ENCODE assay signal across 24 cellular contexts in genomic region chr7:30084195-30084594, GRCh38. TPM values are rescaled to one million over a fixed set of nuclear protein-coding genes. Genes with fewer than 3 reads are reported as not detected.
DNase-seq lines count a peak whose midpoint lies in the region; FAIRE-seq and TF ChIP-seq lines count a peak whose summit lies in the region.
"Had no signal": no experiment of that assay in that cellular context is flagged by ENCODE, and none has a peak within 500 bp of the region (broad histone marks: within the 10 kb centered on the region; RNA-seq: fewer than 3 reads in every experiment).

No MANE protein-coding gene starts in this region.

- H3K9me3 ChIP-seq in astrocyte (ENCODE audit: insufficient read depth, low read depth, low read length), result no peaks in the 10 kb centered on the region
- no peaks in the 10 kb centered on the region for H3K9me3 ChIP-seq in stomach
- H3K9me3 ChIP-seq: A549; BE2C; BLaER1 treated with 17β-estradiol and CSF1 and Interleukin-3, amounts not matched to agents 10 nM and 100 nM; HAP-1 had no signal

- H3K36me3 ChIP-seq in astrocyte (ENCODE audit: insufficient read depth, low read length) (peaks cover 3% of the 10 kb centered on the region), H7 (replicated peaks; ENCODE audit: control insufficient read depth, insufficient read depth, low read length) (no peaks in the 10 kb centered on the region), stomach (peaks cover 0 to 18% (median 10%) of the 10 kb centered on the region in 4 donors)
- H3K36me3 ChIP-seq: BE2C, HAP-1 had no signal

- no peaks in the 10 kb centered on the region for H3K27me3 Mint-ChIP-seq in astrocyte (ENCODE audit: low read depth, unreplicated experiment)
- H3K27me3 Mint-ChIP-seq: CD4-positive, alpha-beta T cell; CD8-positive, alpha-beta memory T cell had no signal

- H3K27me3 ChIP-seq in astrocyte (ENCODE audit: insufficient read depth, low read length), result no peaks in the 10 kb centered on the region
- H3K27me3 ChIP-seq in H7 (ENCODE audit: control insufficient read depth, insufficient read depth, low read length), result no peaks in the 10 kb centered on the region
- no peaks in the 10 kb centered on the region for H3K27me3 ChIP-seq in stomach
- H3K27me3 ChIP-seq: BE2C; BLaER1 treated with 17β-estradiol and CSF1 and Interleukin-3, amounts not matched to agents 10 nM and 100 nM had no signal

- no peak overlapping the region for H3K27ac Mint-ChIP-seq in astrocyte (ENCODE audit: unreplicated experiment)
- H3K27ac Mint-ChIP-seq: CD14-positive monocyte; CD4-positive, alpha-beta T cell; CD8-positive, alpha-beta memory T cell; GM23338 had no signal

- POLR2A ChIA-PET in HEK293T (lab: Yijun Ruan, JAX), result no interaction called here

- no peak for TF ChIP-seq POLR2A in stomach (IDR thresholded peaks at IDR 0.05)

- H3K36me3 Mint-ChIP-seq in astrocyte (ENCODE audit: low read depth, unreplicated experiment), result peaks cover 12% of the 10 kb centered on the region

- H3K27ac ChIP-seq in astrocyte (ENCODE audit: low read depth, low read length) (no peak overlapping the region), stomach (no peak overlapping the region)
- H3K27ac ChIP-seq: A549; BLaER1 treated with 17β-estradiol and CSF1 and Interleukin-3, amounts not matched to agents 10 nM and 100 nM had no signal

- CTCF ChIA-PET in HEK293T (lab: Yijun Ruan, JAX), result no interaction called here

- no peak overlapping the region for H2AFZ ChIP-seq in astrocyte (ENCODE audit: low read depth, low read length)
- H2AFZ ChIP-seq: GM23338 had no signal

- no peaks in the 10 kb centered on the region for H3K9me3 Mint-ChIP-seq in astrocyte (ENCODE audit: unreplicated experiment)
- H3K9me3 Mint-ChIP-seq: CD14-positive monocyte; CD4-positive, alpha-beta T cell; CD8-positive, alpha-beta memory T cell; GM23338 had no signal

- no peak overlapping the region for H3K9ac ChIP-seq in astrocyte (ENCODE audit: low read length)
- H3K9ac ChIP-seq: BLaER1 treated with 17β-estradiol and CSF1 and Interleukin-3, amounts not matched to agents 10 nM and 100 nM had no signal

- no peaks in the 10 kb centered on the region for H3K4me1 ChIP-seq in astrocyte (ENCODE audit: insufficient read depth, low read length)
- H3K4me1 ChIP-seq in stomach, result no peaks in the 10 kb centered on the region
- H3K4me1 ChIP-seq: A549, BE2C had no signal

- H3K4me3 Mint-ChIP-seq in astrocyte (ENCODE audit: unreplicated experiment), result no peak overlapping the region
- H3K4me3 Mint-ChIP-seq: CD14-positive monocyte; CD4-positive, alpha-beta T cell; CD8-positive, alpha-beta memory T cell; GM23338 had no signal

- H4K20me1 ChIP-seq in astrocyte (ENCODE audit: insufficient read depth, low read length), result no peaks in the 10 kb centered on the region
- H4K20me1 ChIP-seq: BLaER1 treated with 17β-estradiol and CSF1 and Interleukin-3, amounts not matched to agents 10 nM and 100 nM had no signal

- no peak overlapping the region for H3K4me2 ChIP-seq in astrocyte (ENCODE audit: low read length)
- H3K4me2 ChIP-seq: A549; BLaER1 treated with 17β-estradiol and CSF1 and Interleukin-3, amounts not matched to agents 10 nM and 100 nM; GM23338 had no signal

- intact Hi-C loops in stomach (cut with DNase I; ENCODE audit: low total_unique reads), result no loop called here

- TF ChIP-seq EP300 in stomach (IDR thresholded peaks at IDR 0.05), result no peak

- peaks cover 4% of the 10 kb centered on the region for H3K4me1 Mint-ChIP-seq in astrocyte (ENCODE audit: low read depth, unreplicated experiment)
- H3K4me1 Mint-ChIP-seq: CD8-positive, alpha-beta memory T cell had no signal

- TF ChIP-seq CTCF in astrocyte (IDR thresholded peaks at IDR 0.05; ENCODE audit: insufficient read depth, low read depth, low read length) (no peak), D721Med (IDR thresholded peaks at IDR 0.05; ENCODE audit: insufficient read depth, missing control alignments) (no peak), stomach (IDR thresholded peaks at IDR 0.05) (no peak)

- FAIRE-seq in astrocyte (lab: Jason Lieb, UNC) (peak; percentile 52), D721Med (lab: Jason Lieb, UNC) (no peak)
- FAIRE-seq: A549, GM12891, GM18507 had no signal

- no peaks in the 10 kb centered on the region for H3K79me2 ChIP-seq in astrocyte (ENCODE audit: insufficient read depth, low read length)

- no peak overlapping the region for H3K4me3 ChIP-seq in astrocyte (ENCODE audit: insufficient read depth, low read depth, low read length)
- no peak overlapping the region for H3K4me3 ChIP-seq in H7 (ENCODE audit: insufficient read depth, low read depth, low read length)
- H3K4me3 ChIP-seq in stomach, result no peak overlapping the region
- H3K4me3 ChIP-seq: A549; BLaER1 treated with 17β-estradiol and CSF1 and Interleukin-3, amounts not matched to agents 10 nM and 100 nM; GM23338; HAP-1 had no signal

- WGBS in stomach, 5 donors, result 91 to 99% (median 93%) methylated on average over 3 of the region's 3 CpGs

- DNase-seq in NCI-H2107 treated with DMSO at 0.1 percent for 48 hours (lab: John Stamatoyannopoulos, UW; ENCODE audit: unreplicated experiment), result peak; percentile 69
- no peak for DNase-seq in NCI-H2107 (lab: John Stamatoyannopoulos, UW)
- peak; percentile 95 for DNase-seq in DMS79 treated with DMSO at 0.1 percent for 48 hours (lab: John Stamatoyannopoulos, UW)
- DNase-seq in HEK293T (ENCODE audit: extremely low spot score), result no peak
- DNase-seq in astrocyte (ENCODE audit: low read depth), result no peak
- DNase-seq in D721Med (ENCODE audit: insufficient read length, low spot score), result no peak
- no peak for DNase-seq in H7
- DNase-seq in stomach, result no peak
- DNase-seq: 8988T; ACHN; AML-193; BE2C; CD4-positive, alpha-beta T cell; CD8-positive, alpha-beta memory T cell; DMS53; EL; GF-D8 had no signal

TF ChIP-seq in HEK293T, 16 proteins besides CTCF, POLR2A, EP300 and RAD21:
- TF ChIP-seq PKNOX1 (IDR thresholded peaks at IDR 0.05) (peak; percentile 78), FOXK2 (IDR thresholded peaks at IDR 0.05) (no peak), NFRKB (IDR thresholded peaks at IDR 0.05) (no peak), FOXA1 (IDR thresholded peaks at IDR 0.05) (no peak)

RNA-seq across cellular contexts. Expression of gene MTURN, which starts 50.6 kb away (rescaled TPM):
- total RNA-seq in astrocyte, result 8.4 and 9.3 TPM in 2 replicates
- 1.1 and 2.3 TPM in 2 replicates for total RNA-seq in H7 (2014; rRNA removed; shearing (Covaris generic))
- 10 to 100 TPM in 4 of 5 donors, 1 to 10 TPM in 1; 7.8 to 84.8 (median 38.7) TPM for total RNA-seq in stomach
- polyA plus RNA-seq in stomach, result 10 to 100 TPM; 19.5 to 52.7 (median 28.6) TPM

RNA-seq across cellular contexts. Expression of gene PLEKHA8, which starts 56.0 kb away (rescaled TPM):
- 26.3 and 34.7 TPM in 2 replicates for total RNA-seq in astrocyte
- total RNA-seq in H7 (2014; rRNA removed; shearing (Covaris generic)), result 29.2 and 31.3 TPM in 2 replicates
- 10 to 100 TPM in 2 of 5 donors, 1 to 10 TPM in 3; 4.9 to 18.5 (median 8.5) TPM for total RNA-seq in stomach
- 1 to 10 TPM; 2.2 to 3.0 (median 2.9) TPM for polyA plus RNA-seq in stomach

RNA-seq across cellular contexts. Expression of gene FKBP14, which starts 57.7 kb away (rescaled TPM):
- total RNA-seq in astrocyte (100 and 123 TPM in 2 replicates), stomach (10 to 100 TPM in 3 of 5 donors, 1 to 10 TPM in 1, under 1 TPM in 1; 0.29 to 45.2 (median 11.1) TPM)
- 12.5 and 15.3 TPM in 2 replicates for total RNA-seq in H7 (2014; rRNA removed; shearing (Covaris generic))
- 1 to 10 TPM; 1.4 to 3.2 (median 2.6) TPM for polyA plus RNA-seq in stomach

Comparison
In these comparisons a context has a peak if more than half of its experiments do, and no peak if none do; other contexts are left out.
1. DNase-seq: peak in NCI-H2107 treated with DMSO at 0.1 percent for 48 hours (single experiment) and DMS79 treated with DMSO at 0.1 percent for 48 hours (single experiment); none in NCI-H2107 (single experiment), HEK293T (single experiment), astrocyte (single experiment), D721Med (single experiment), H7 (single experiment) and stomach (single experiment).